In genomic region chr1:215043405-215043804, GRCh38 we compare ENCODE assay signal across 10 cellular contexts. TPM values are rescaled to one million over a fixed set of nuclear protein-coding genes. Genes with fewer than 3 reads are reported as not detected.
"Had no signal": no experiment of that assay in that cellular context is flagged by ENCODE, and none has a peak within 500 bp of the region (broad histone marks: within the 10 kb centered on the region; RNA-seq: fewer than 3 reads in every experiment).

No MANE protein-coding gene starts in this region.

- DNase-seq: activated naive CD4-positive, alpha-beta T cell treated with anti-CD3 and anti-CD28 coated beads, Interleukin-2, amount 50 U/mL, for 16 hours; dermis blood vessel endothelial cell; nephron progenitor cell; psoas muscle; right lobe of liver; thyroid gland had no signal

- H3K4me1 Mint-ChIP-seq: nephron progenitor cell had no signal

- H3K27me3 ChIP-seq: hepatocyte, right lobe of liver, thyroid gland had no signal

- ATAC-seq: psoas muscle, right lobe of liver had no signal

- H3K9me3 Mint-ChIP-seq: activated T-helper 1 cell treated with anti-CD3 and anti-CD28 coated beads, Interleukin-12 subunit alpha, Interleukin-12 subunit beta, Interleukin-2, Interleukin-4 antibody, amounts not matched to agents 30 ng/mL and 10 ng/mL and 1 ng/mL, durations not matched to agents 14 hours and 24 hours and 36 hours; nephron progenitor cell had no signal

- H3K27ac Mint-ChIP-seq: activated T-helper 1 cell treated with anti-CD3 and anti-CD28 coated beads, Interleukin-12 subunit alpha, Interleukin-12 subunit beta, Interleukin-2, Interleukin-4 antibody, amounts not matched to agents 30 ng/mL and 10 ng/mL and 1 ng/mL, durations not matched to agents 14 hours and 24 hours and 36 hours; nephron progenitor cell had no signal

- H3K27ac ChIP-seq: hepatocyte, psoas muscle, right lobe of liver, thyroid gland had no signal

- H3K9me3 ChIP-seq: psoas muscle, right lobe of liver, thyroid gland had no signal

- H3K4me3 Mint-ChIP-seq: activated T-helper 1 cell treated with anti-CD3 and anti-CD28 coated beads, Interleukin-12 subunit alpha, Interleukin-12 subunit beta, Interleukin-2, Interleukin-4 antibody, amounts not matched to agents 30 ng/mL and 10 ng/mL and 1 ng/mL, durations not matched to agents 14 hours and 24 hours and 36 hours; nephron progenitor cell had no signal

RNA-seq across cellular contexts. Expression of gene KCNK2, which starts 39.1 kb away (rescaled TPM):
- total RNA-seq: activated T-helper 1 cell treated with anti-CD3 and anti-CD28 coated beads, Interleukin-12 subunit alpha, Interleukin-12 subunit beta, Interleukin-2, Interleukin-4 antibody, amounts not matched to agents 30 ng/mL and 10 ng/mL and 1 ng/mL, durations not matched to agents 14 hours and 24 hours and 36 hours; dermis blood vessel endothelial cell; kidney epithelial cell; T-helper 2 cell treated with Interferon-gamma antibody and Interleukin-4, amounts not matched to agents 100 ng/mL and 5 ng/mL, for 36 hours had no signal
